8 cellular contexts compared by ENCODE assay signal in the genomic region with DNA sequence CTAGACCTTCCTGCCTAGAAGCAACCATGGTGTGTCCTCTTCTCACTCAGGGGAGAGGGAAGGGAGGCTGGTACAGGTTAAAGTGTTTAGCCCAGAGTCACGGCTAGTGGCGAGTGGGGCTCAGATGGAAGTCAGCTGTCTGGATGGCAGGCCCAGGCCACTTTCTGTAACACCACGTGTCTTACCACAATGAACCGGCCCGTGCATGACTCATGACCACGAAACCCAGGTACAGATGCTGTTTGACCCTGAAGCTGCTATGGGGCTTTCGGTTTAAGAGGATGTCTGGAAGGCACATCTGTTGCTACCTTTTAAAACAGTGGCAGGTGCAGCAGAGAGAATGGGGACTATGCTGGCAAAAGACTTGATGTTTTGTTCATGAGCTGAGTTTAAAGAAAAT.
A peak's percentile ranks its signal among the peaks of the same experiment; 100 is the strongest.
DNase-seq lines count a peak whose midpoint lies in the region; ATAC-seq lines count a peak whose summit lies in the region.

No MANE protein-coding gene starts in this region.

- peak; percentile 94 for ATAC-seq in HG03520 (IDR thresholded peaks at IDR 0.05; ENCODE audit: unreplicated experiment)

- peak; percentile 55 for DNase-seq in stimulated activated naive CD4-positive, alpha-beta T cell treated with Interleukin-2 at 50 U/mL for 16 hours (lab: John Stamatoyannopoulos, UW)
- DNase-seq in stimulated activated naive CD4-positive, alpha-beta T cell (lab: John Stamatoyannopoulos, UW), result no peak
- DNase-seq in activated CD8-positive, alpha-beta memory T cell treated with anti-CD3 and anti-CD28 coated beads, Interleukin-2, amount 50 U/mL, for 4 hours, result peak; percentile 63
- DNase-seq in non-pigmented ciliary epithelial cell (ENCODE audit: low read depth) (peak; percentile 9), DMS114 treated with DMSO at 0.1 percent for 48 hours (lab: John Stamatoyannopoulos, UW; ENCODE audit: unreplicated experiment) (no peak), CD1c-positive myeloid dendritic cell (ENCODE audit: extremely low spot score) (no peak), RKO (ENCODE audit: low spot score) (no peak)

Comparison
In these comparisons a context has a peak if more than half of its experiments do, and no peak if none do; other contexts are left out.
1. DNase-seq: peak in stimulated activated naive CD4-positive, alpha-beta T cell treated with Interleukin-2 at 50 U/mL for 16 hours (single experiment), activated CD8-positive, alpha-beta memory T cell treated with anti-CD3 and anti-CD28 coated beads, Interleukin-2, amount 50 U/mL, for 4 hours (single experiment) and non-pigmented ciliary epithelial cell (single experiment); none in stimulated activated naive CD4-positive, alpha-beta T cell (0 of 6), DMS114 treated with DMSO at 0.1 percent for 48 hours (single experiment), CD1c-positive myeloid dendritic cell (single experiment) and RKO (single experiment).